13 cellular contexts compared by ENCODE assay signal in the genomic region with DNA sequence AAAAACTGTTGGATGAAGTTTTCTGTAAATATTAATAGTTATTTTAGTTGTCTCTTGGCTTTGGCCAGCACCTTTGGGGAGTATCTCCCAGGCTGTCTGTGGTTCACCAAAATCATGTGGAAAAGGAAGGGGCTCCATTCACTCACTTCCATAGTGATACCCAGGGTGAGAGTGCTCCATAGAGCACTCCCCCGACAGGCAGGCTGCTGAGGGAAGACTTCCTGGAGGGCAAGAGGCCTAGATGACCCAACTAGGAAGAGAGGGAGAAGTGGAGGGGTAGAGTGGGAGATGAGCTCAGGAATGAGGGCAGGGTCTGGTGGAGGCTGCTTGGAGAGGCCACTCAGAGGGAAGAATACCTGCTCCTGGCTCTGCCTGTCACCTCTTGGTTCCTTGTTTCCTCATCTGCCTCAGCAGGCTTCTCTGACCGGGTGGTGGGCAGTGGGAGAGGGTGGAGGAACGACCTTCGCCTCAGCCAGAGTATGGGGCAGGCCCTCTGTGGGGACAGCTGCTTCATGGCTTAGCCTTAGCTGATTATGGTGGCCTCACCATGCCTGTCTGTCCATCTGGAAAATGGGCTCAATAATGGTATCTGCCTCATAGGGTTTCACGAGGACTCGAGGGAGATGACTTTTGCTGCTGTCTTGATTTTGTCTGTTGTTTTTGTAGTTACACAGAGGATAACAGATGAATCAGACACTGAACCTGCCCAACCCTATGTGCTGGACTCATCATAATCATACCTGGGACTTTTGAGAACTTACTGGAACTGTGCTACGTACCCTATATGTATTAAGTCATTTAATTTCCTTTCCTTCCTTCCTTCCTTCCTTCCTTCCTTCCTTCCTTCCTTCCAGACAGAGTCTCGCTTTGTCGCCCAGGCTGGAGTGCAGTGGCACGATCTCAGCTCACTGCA.
"Had no signal": no experiment of that assay in that cellular context is flagged by ENCODE, and none has a peak within 500 bp of the region (broad histone marks: within the 10 kb centered on the region; RNA-seq: fewer than 3 reads in every experiment).

No MANE protein-coding gene starts in this region.

- DNase-seq: activated CD4-positive, alpha-beta T cell treated with anti-CD3 and anti-CD28 coated beads, Interleukin-2, amount 50 U/mL, for 1 hour; activated CD4-positive, CD25-positive, alpha-beta regulatory T cell; activated naive CD4-positive, alpha-beta T cell treated with anti-CD3 and anti-CD28 coated beads, Interleukin-2, amount 50 U/mL, for 16 hours; adrenal gland; effector memory CD4-positive, alpha-beta T cell; glutamatergic neuron; immature natural killer cell; stimulated activated CD4-positive, alpha-beta T cell treated with anti-CD3 and anti-CD28 coated beads, Interleukin-4, amount 100 ng/mL, for 24 hours; T-helper 17 cell had no signal

- H3K9me3 Mint-ChIP-seq: central memory CD8-positive, alpha-beta T cell; immature natural killer cell; memory B cell; nephron had no signal

- H3K36me3 Mint-ChIP-seq: immature natural killer cell, memory B cell had no signal

- H3K9me3 ChIP-seq: adrenal gland, tibial nerve had no signal

- H3K27ac ChIP-seq: adrenal gland, tibial nerve had no signal

- H3K4me1 ChIP-seq: tibial nerve had no signal

- H3K27me3 Mint-ChIP-seq: central memory CD8-positive, alpha-beta T cell; memory B cell; T-helper 17 cell had no signal

- H3K4me1 Mint-ChIP-seq: central memory CD8-positive, alpha-beta T cell had no signal

- ATAC-seq: T-helper 17 cell had no signal

- H3K4me3 Mint-ChIP-seq: central memory CD8-positive, alpha-beta T cell; immature natural killer cell; memory B cell; nephron; T-helper 17 cell had no signal

- H3K4me3 ChIP-seq: adrenal gland, tibial nerve had no signal

- H3K27ac Mint-ChIP-seq: immature natural killer cell, memory B cell, T-helper 17 cell had no signal

- H3K27me3 ChIP-seq: adrenal gland, tibial nerve had no signal

- H3K36me3 ChIP-seq: adrenal gland, tibial nerve had no signal
